Comparison of ENCODE assay signal across 9 cellular contexts in genomic region chr19:46862504-46862835, GRCh38. TPM values are rescaled to one million over a fixed set of nuclear protein-coding genes. Genes with fewer than 3 reads are reported as not detected.
A peak's percentile ranks its signal among the peaks of the same experiment; 100 is the strongest.
DNase-seq lines count a peak whose midpoint lies in the region; ATAC-seq and TF ChIP-seq lines count a peak whose summit lies in the region.
"Had no signal": no experiment of that assay in that cellular context is flagged by ENCODE, and none has a peak within 500 bp of the region (broad histone marks: within the 10 kb centered on the region; RNA-seq: fewer than 3 reads in every experiment).

No MANE protein-coding gene starts in this region.

- TF ChIP-seq CTCF in WI38 (IDR thresholded peaks at IDR 0.05; ENCODE audit: low read depth, low read length) (no peak), smooth muscle cell (IDR thresholded peaks at IDR 0.05; ENCODE audit: borderline replicate concordance, insufficient read depth, poor library complexity, severe bottlenecking) (no peak), HFFc6 (IDR thresholded peaks at IDR 0.05) (no peak)

- H3K9me3 Mint-ChIP-seq in HFFc6 = no peaks in the 10 kb centered on the region

- H3K27ac Mint-ChIP-seq in HFFc6 (no peak overlapping the region), T-helper 17 cell (no peak overlapping the region)
- H3K27ac Mint-ChIP-seq: progenitor cell of endocrine pancreas had no signal

- no peaks in the 10 kb centered on the region; the same call in 1 of the 2 replicates for H3K36me3 ChIP-seq in GM23248 (ENCODE audit: low read depth)
- no peaks in the 10 kb centered on the region for H3K36me3 ChIP-seq in iPS-15b (ENCODE audit: control insufficient read depth, insufficient read depth, low read length)
- no peaks in the 10 kb centered on the region for H3K36me3 ChIP-seq in smooth muscle cell (ENCODE audit: low read depth)

- H3F3A ChIP-seq in GM23248 (ENCODE audit: insufficient read depth) (peaks cover 50% of the 10 kb centered on the region), smooth muscle cell (ENCODE audit: low read depth) (peaks cover 7% of the 10 kb centered on the region)

- H2AFZ ChIP-seq in GM23248 (no peak overlapping the region), smooth muscle cell (ENCODE audit: low read depth) (no peak overlapping the region)

- peaks cover 3% of the 10 kb centered on the region; the same call in 1 of the 2 replicates for H3K27me3 Mint-ChIP-seq in HFFc6 (ENCODE audit: insufficient read depth)
- no peaks in the 10 kb centered on the region for H3K27me3 Mint-ChIP-seq in T-helper 17 cell
- H3K27me3 Mint-ChIP-seq: progenitor cell of endocrine pancreas had no signal

- H3K27ac ChIP-seq in GM23248 = peak overlapping the region; percentile 93
- H3K27ac ChIP-seq in smooth muscle cell (ENCODE audit: low read depth) = peak overlapping the region; percentile 33

- no peaks in the 10 kb centered on the region for H3K27me3 ChIP-seq in GM23248 (replicated peaks; ENCODE audit: insufficient read depth)
- H3K27me3 ChIP-seq in iPS-15b (ENCODE audit: control insufficient read depth, insufficient read depth, low read length) = no peaks in the 10 kb centered on the region
- H3K27me3 ChIP-seq in smooth muscle cell (ENCODE audit: low read depth) = no peaks in the 10 kb centered on the region

- H3K4me3 Mint-ChIP-seq in HFFc6 (no peak overlapping the region), T-helper 17 cell (no peak overlapping the region)

- DNase-seq in GM23248 (peak; percentile 64), smooth muscle cell (lab: John Stamatoyannopoulos, UW; ENCODE audit: unreplicated experiment) (no peak), epidermal melanocyte (ENCODE audit: insufficient read length, low spot score) (no peak), HFFc6 (no peak), T-helper 17 cell (no peak)

- peaks cover 77% of the 10 kb centered on the region for H3K79me2 ChIP-seq in GM23248 (ENCODE audit: insufficient read depth)
- peaks cover 60% of the 10 kb centered on the region for H3K79me2 ChIP-seq in smooth muscle cell (ENCODE audit: low read depth)

- H3K9ac ChIP-seq in GM23248 (peak overlapping the region; percentile 94), iPS-15b (ENCODE audit: low read depth, low read length) (peak overlapping the region; percentile 81), smooth muscle cell (ENCODE audit: low read depth) (no peak overlapping the region)

- no peak for ATAC-seq in T-helper 17 cell
- ATAC-seq in HG03342 (IDR thresholded peaks at IDR 0.05; ENCODE audit: unreplicated experiment) = no peak

- no peaks in the 10 kb centered on the region for H3K9me2 ChIP-seq in GM23248 (ENCODE audit: insufficient read depth)

- H3K36me3 Mint-ChIP-seq in HFFc6 (ENCODE audit: low read depth) (peaks cover 17% of the 10 kb centered on the region; the same call in 1 of the 2 replicates), T-helper 17 cell (ENCODE audit: low read depth) (peaks cover 2% of the 10 kb centered on the region)

- H3K4me2 ChIP-seq in GM23248 (ENCODE audit: unreplicated experiment) (peak overlapping the region; percentile 80), smooth muscle cell (peak overlapping the region; percentile 97)

- 16 to 17% methylated on average over 9 of the region's 9 CpGs for WGBS in GM23248 (ENCODE audit: low coverage in 1 of 2, low lambda C conversion rate in 2 of 2, missing lambda C conversion rate in 2 of 2), 2 experiments
- WGBS in smooth muscle cell (ENCODE audit: low lambda C conversion rate) = 12% methylated on average over 9 of the region's 9 CpGs

- H4K20me1 ChIP-seq in GM23248 (ENCODE audit: insufficient read depth) (peaks cover 13% of the 10 kb centered on the region; the same call in 1 of the 2 replicates), smooth muscle cell (ENCODE audit: low read depth) (peaks cover 61% of the 10 kb centered on the region)

- H3K4me1 ChIP-seq in GM23248 (ENCODE audit: insufficient read depth) (peaks cover 43% of the 10 kb centered on the region), iPS-15b (ENCODE audit: control insufficient read depth, insufficient read depth, low read length) (peaks cover 28% of the 10 kb centered on the region), smooth muscle cell (ENCODE audit: low read depth) (peaks cover 36% of the 10 kb centered on the region)

- H3K4me3 ChIP-seq in GM23248 = peak overlapping the region; percentile 80
- peak overlapping the region; percentile 70 for H3K4me3 ChIP-seq in WI38 (ENCODE audit: low read depth, low read length)
- peak overlapping the region; percentile 78 for H3K4me3 ChIP-seq in iPS-15b (ENCODE audit: low read depth, low read length)
- H3K4me3 ChIP-seq in smooth muscle cell = peak overlapping the region; percentile 67

- H3K4me1 Mint-ChIP-seq in HFFc6 (ENCODE audit: low read depth) (peaks cover 7% of the 10 kb centered on the region), T-helper 17 cell (peaks cover 26% of the 10 kb centered on the region)

- in situ Hi-C loops in GM23248 (cut with MboI) = no loop called here

- H3K9me3 ChIP-seq in GM23248 (ENCODE audit: low read depth) (no peaks in the 10 kb centered on the region), iPS-15b (ENCODE audit: control insufficient read depth, insufficient read depth, low read length) (no peaks in the 10 kb centered on the region), smooth muscle cell (replicated peaks; ENCODE audit: low read depth) (no peaks in the 10 kb centered on the region), T-helper 17 cell (ENCODE audit: control insufficient read depth, low read length, poor library complexity, severe bottlenecking) (no peaks in the 10 kb centered on the region)

RNA-seq across cellular contexts. Expression of gene ARHGAP35, which starts 1.7 kb away (rescaled TPM):
- 35.2 and 39.5 TPM in 2 replicates for total RNA-seq in GM23248 (2014; rRNA removed; shearing (Covaris generic))
- 13.5 and 13.9 TPM in 2 replicates for polyA plus RNA-seq in GM23248 (2016; fragmentation: Nextera tagmentation; extraction: Ambion mirVana)
- 19.8 and 20.0 TPM in 2 replicates for total RNA-seq in smooth muscle cell
- polyA plus RNA-seq in smooth muscle cell = 6.9 TPM in 2 replicates
- 10 to 100 TPM; 51.9 to 69.8 (median 63.4) TPM for total RNA-seq in HFFc6 (2021; fragmentation: NEBNext Ultra II Directional; extraction: Animal tissue kit (Norgen Biotek cat#: 25700))
- 10 to 100 TPM; 33.6 to 34.0 TPM for total RNA-seq in T-helper 17 cell

RNA-seq across cellular contexts. Expression of gene AP2S1, which starts 11.8 kb away (rescaled TPM):
- total RNA-seq in GM23248 (2014; rRNA removed; shearing (Covaris generic)) = 224 and 231 TPM in 2 replicates
- 584 and 619 TPM in 2 replicates for polyA plus RNA-seq in GM23248 (2016; fragmentation: Nextera tagmentation; extraction: Ambion mirVana)
- 142 and 204 TPM in 2 replicates for total RNA-seq in smooth muscle cell
- 471 and 488 TPM in 2 replicates for polyA plus RNA-seq in smooth muscle cell
- 100 to 1,000 TPM; 416 to 479 (median 463) TPM for total RNA-seq in HFFc6 (2021; fragmentation: NEBNext Ultra II Directional; extraction: Animal tissue kit (Norgen Biotek cat#: 25700))
- 10 to 100 TPM; 37.0 to 39.7 TPM for total RNA-seq in T-helper 17 cell
